Comparison of ENCODE assay signal across 9 cellular contexts in the genomic region with DNA sequence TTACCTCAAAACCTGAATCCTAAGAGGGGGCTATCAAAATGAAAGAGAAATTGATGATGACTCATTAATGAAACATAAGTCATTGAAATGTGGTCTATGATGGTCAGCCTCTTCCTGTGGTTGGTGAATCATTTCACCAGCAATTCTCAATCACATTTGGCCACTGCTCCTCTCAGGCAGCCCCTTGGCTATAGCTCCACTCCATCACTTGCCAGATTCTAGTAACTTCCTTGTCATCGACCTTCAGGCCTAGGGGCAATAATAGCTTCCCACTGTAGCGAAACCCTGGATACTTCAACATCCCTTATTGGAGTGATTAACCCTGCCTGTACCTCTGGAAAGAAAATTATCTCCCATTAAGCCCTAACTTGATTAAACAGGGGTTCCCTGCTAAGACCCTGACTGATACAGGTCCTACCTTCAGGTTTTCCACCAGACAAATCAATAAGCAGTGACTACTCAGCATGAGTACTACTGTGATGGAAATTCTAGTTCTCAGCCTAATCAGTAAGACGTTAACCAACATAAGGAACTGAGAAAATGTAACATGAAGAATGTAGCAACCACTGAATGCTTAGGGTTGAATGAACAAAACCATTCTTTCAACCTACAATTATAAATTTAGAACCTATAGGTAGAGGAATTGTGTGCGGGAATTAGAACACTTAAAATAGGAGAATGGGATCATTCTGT. TPM values are rescaled to one million over a fixed set of nuclear protein-coding genes. Genes with fewer than 3 reads are reported as not detected.
DNase-seq lines count a peak whose midpoint lies in the region; ATAC-seq, FAIRE-seq and TF ChIP-seq lines count a peak whose summit lies in the region.
"Had no signal": no experiment of that assay in that cellular context is flagged by ENCODE, and none has a peak within 500 bp of the region (broad histone marks: within the 10 kb centered on the region; RNA-seq: fewer than 3 reads in every experiment).

No MANE protein-coding gene starts in this region.

- no peaks in the 10 kb centered on the region for H3K9me3 ChIP-seq in pancreas
- no peaks in the 10 kb centered on the region for H3K9me3 ChIP-seq in neuronal stem cell (replicated peaks in 1 of 2; ENCODE audit: control insufficient read depth in 2 of 2, insufficient read depth in 1 of 2, low read depth in 1 of 2, low read length in 2 of 2)

- no peak overlapping the region for H3K4me2 ChIP-seq in neuronal stem cell (ENCODE audit: insufficient read depth, low read length, poor library complexity, severe bottlenecking)

- no peak overlapping the region for H3K4ac ChIP-seq in neuronal stem cell (ENCODE audit: low read length)

- no peak overlapping the region for H3K18ac ChIP-seq in neuronal stem cell (ENCODE audit: low read length)

- no peak overlapping the region for H4K8ac ChIP-seq in neuronal stem cell (ENCODE audit: low read depth, low read length)

- no peak for TF ChIP-seq CTCF in pancreas (IDR thresholded peaks at IDR 0.05)

- peak overlapping the region; percentile 66; the same call in 1 of the 2 replicates for H3K4me3 ChIP-seq in GM08714 (ENCODE audit: low read length)
- H3K4me3 ChIP-seq in pancreas, result no peak overlapping the region
- no peak overlapping the region for H3K4me3 ChIP-seq in neuronal stem cell (ENCODE audit: low read length in 2 of 2)

- H2BK15ac ChIP-seq in neuronal stem cell (ENCODE audit: low read length), result no peak overlapping the region

- H3K9ac ChIP-seq in neuronal stem cell (ENCODE audit: low read depth, low read length, poor library complexity), result no peak overlapping the region

- 50 to 52% methylated on average over 4 of the region's 4 CpGs for WGBS in pancreas, 2 donors
- WGBS in neuronal stem cell (ENCODE audit: extremely low coverage in 2 of 2, insufficient read length in 2 of 2, insufficient replicate concordance in 1 of 2), 2 donors, result no CpG with 5 or more reads among the region's 4 CpGs

- H2BK5ac ChIP-seq in neuronal stem cell (ENCODE audit: low read length), result no peak overlapping the region

- H2BK120ac ChIP-seq in neuronal stem cell (ENCODE audit: low read depth, low read length), result no peak overlapping the region

- no peak overlapping the region for H2AK5ac ChIP-seq in neuronal stem cell (ENCODE audit: low read depth, low read length)

- H3K14ac ChIP-seq in neuronal stem cell (ENCODE audit: low read length), result no peak overlapping the region

- no peak overlapping the region for H2BK12ac ChIP-seq in neuronal stem cell (ENCODE audit: low read length)

- no peaks in the 10 kb centered on the region for H3K79me1 ChIP-seq in neuronal stem cell (ENCODE audit: low read depth, low read length)

- H3K36me3 ChIP-seq in pancreas, result no peaks in the 10 kb centered on the region
- H3K36me3 ChIP-seq in neuronal stem cell (replicated peaks in 1 of 2; ENCODE audit: control insufficient read depth in 2 of 2, insufficient read depth in 2 of 2, low read length in 2 of 2), result no peaks in the 10 kb centered on the region

- H3K27me3 ChIP-seq in pancreas (no peaks in the 10 kb centered on the region), neuronal stem cell (ENCODE audit: control insufficient read depth in 3 of 3, insufficient read depth in 3 of 3, low read depth in 1 of 3, low read length in 3 of 3) (peaks cover 0 to 7% (median 0%) of the 10 kb centered on the region in 3 experiments)

- FAIRE-seq in pancreas (lab: Jason Lieb, UNC), result no peak

- intact Hi-C loops in pancreas (cut with DNase I), result loop anchor here in 1 of 3 donors (5.0 kb wide), 1 partner anchor 282 kb away; no protein-coding TSS in a partner anchor

- no peak overlapping the region for H4K91ac ChIP-seq in neuronal stem cell (ENCODE audit: low read depth, low read length, poor library complexity)

- ATAC-seq in GM21515 (IDR thresholded peaks at IDR 0.05; ENCODE audit: unreplicated experiment) (peak; percentile 89), HG03575 (IDR thresholded peaks at IDR 0.05; ENCODE audit: extremely low read depth, insufficient number of reproducible peaks, low FRiP score, unreplicated experiment) (peak; percentile 89), pancreas (peak in 3 of 4 donors; percentile 8 to 72 (median 20))

- DNase-seq in dedifferentiated amniotic fluid mesenchymal stem cell (ENCODE audit: extremely low spot score), result peak; percentile 84
- DNase-seq in pancreas, result no peak
- DNase-seq in neuronal stem cell (ENCODE audit: low spot score), result no peak
- no peak for DNase-seq in HT-29 (ENCODE audit: low spot score)
- no peak for DNase-seq in central memory CD4-positive, alpha-beta T cell

- H3K4me1 ChIP-seq in pancreas, result peaks cover 37 to 39% (median 37%) of the 10 kb centered on the region in 3 donors
- no peaks in the 10 kb centered on the region for H3K4me1 ChIP-seq in neuronal stem cell (ENCODE audit: control insufficient read depth in 2 of 2, insufficient read depth in 1 of 2, low read depth in 1 of 2, low read length in 2 of 2)

- H3K27ac ChIP-seq in pancreas, result peak overlapping the region in 2 of 4 donors; percentile 24 to 48
- H3K27ac ChIP-seq in neuronal stem cell (replicated peaks; ENCODE audit: low read length), result no peak overlapping the region

- H3K23ac ChIP-seq in neuronal stem cell (ENCODE audit: low read depth, low read length, poor library complexity), result no peak overlapping the region

- no peak overlapping the region for H2AFZ ChIP-seq in neuronal stem cell (ENCODE audit: low read length)

RNA-seq across cellular contexts. Expression of a gene that starts 30.4 kb away (rescaled TPM):
- not detected for total RNA-seq in pancreas
- polyA plus RNA-seq in pancreas, result under 1 TPM in 1 of 2 donors, not detected in 1; 0.07 TPM
- not detected for polyA plus RNA-seq in neuronal stem cell (2013, experiment 1 of 2)
- not detected for polyA plus RNA-seq in neuronal stem cell (2013, experiment 2 of 2)
- not detected in 2 replicates for total RNA-seq in HT-29 (2014; rRNA removed; shearing (Covaris generic))
- polyA plus RNA-seq: IgD-negative memory B cell had no signal

RNA-seq across cellular contexts. Expression of a gene that starts 52.2 kb away (rescaled TPM):
- total RNA-seq in pancreas, result 10 to 100 TPM in 3 of 6 donors, 1 to 10 TPM in 3; 8.3 to 25.8 (median 13.3) TPM
- 10 to 100 TPM in 1 of 2 donors, 1 to 10 TPM in 1; 8.7 to 37.6 TPM for polyA plus RNA-seq in pancreas
- polyA plus RNA-seq in neuronal stem cell (2013, experiment 1 of 2), result not detected
- not detected for polyA plus RNA-seq in neuronal stem cell (2013, experiment 2 of 2)
- total RNA-seq in HT-29 (2014; rRNA removed; shearing (Covaris generic)), result 2.7 and 5.9 TPM in 2 replicates
- polyA plus RNA-seq: IgD-negative memory B cell had no signal

Comparison
In these comparisons a context has a peak if more than half of its experiments do, and no peak if none do; other contexts are left out.
1. ATAC-seq: peak in every context shown above with its lines; median percentile 89 in GM21515; 89 in HG03575; 20 in pancreas.